1 cellular context compared by ENCODE assay signal in genomic region chr7:77714931-77715330, GRCh38.
A peak's percentile ranks its signal among the peaks of the same experiment; 100 is the strongest.
TF ChIP-seq lines count a peak whose summit lies in the region.

No MANE protein-coding gene starts in this region.

TF ChIP-seq in HepG2, 621 proteins besides CTCF, POLR2A, EP300 and RAD21:
- TF ChIP-seq FOSL2 (CRISPR knock-in tag; IDR thresholded peaks at IDR 0.05) = peak; percentile 81
- peak; percentile 65; the same call in 1 of the 2 replicates for TF ChIP-seq ZNF362 (CRISPR knock-in tag; IDR thresholded peaks at IDR 0.05; ENCODE audit: borderline replicate concordance)
- TF ChIP-seq RXRA (CRISPR knock-in tag; IDR thresholded peaks at IDR 0.05) = peak; percentile 38; the same call in 1 of the 2 replicates
- TF ChIP-seq RARA (CRISPR knock-in tag; IDR thresholded peaks at IDR 0.05) = peak; percentile 28; the same call in 1 of the 2 replicates
- TF ChIP-seq THRA (CRISPR knock-in tag; IDR thresholded peaks at IDR 0.05; ENCODE audit: borderline replicate concordance) = peak; percentile 73; the same call in 1 of the 2 replicates
- 0 out of 2 replicates have a peak, but pooled peaks have one; percentile 10 for TF ChIP-seq ARID5B (CRISPR knock-in tag; IDR thresholded peaks at IDR 0.05)
- peak; percentile 65 for TF ChIP-seq ZNF460 (CRISPR knock-in tag; IDR thresholded peaks at IDR 0.05; ENCODE audit: borderline replicate concordance)
- peak; percentile 50; the same call in 1 of the 2 replicates for TF ChIP-seq RXRB (CRISPR knock-in tag; IDR thresholded peaks at IDR 0.05; ENCODE audit: borderline replicate concordance)
TF ChIP-seq in HepG2: peak in this region for 8; not testable (repeated sequence) for 613.
